ENCODE assay signal across 8 cellular contexts in the genomic region with DNA sequence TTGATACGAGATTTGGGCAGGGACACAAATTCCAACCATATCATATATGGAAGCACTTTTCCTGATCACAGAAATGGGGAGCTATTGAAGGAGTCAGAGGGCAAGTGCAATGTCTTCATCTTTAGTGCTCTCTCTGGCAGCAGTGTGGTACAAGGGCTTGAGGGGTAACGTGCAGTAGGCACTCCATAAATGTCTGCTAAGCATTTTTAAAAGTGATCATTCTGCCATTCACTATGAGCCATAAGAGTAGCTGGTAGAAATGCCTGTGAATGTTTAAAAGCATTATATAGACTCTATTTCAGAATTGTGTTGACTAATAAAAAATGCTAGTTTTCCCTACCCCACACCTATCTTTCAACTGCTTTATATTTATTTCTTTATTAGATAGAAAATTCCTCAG.
"Had no signal": no experiment of that assay in that cellular context is flagged by ENCODE, and none has a peak within 500 bp of the region (broad histone marks: within the 10 kb centered on the region; RNA-seq: fewer than 3 reads in every experiment).

No MANE protein-coding gene starts in this region.

- H3K4me3 ChIP-seq: GM23338 had no signal

- H3K27ac ChIP-seq: KMS-11 had no signal

- H2AFZ ChIP-seq: GM23338 had no signal

- H3K4me2 ChIP-seq: GM23338, KMS-11 had no signal

- ATAC-seq: GM23338 had no signal

- FAIRE-seq: H1, H54, HTR-8/SVneo had no signal

- DNase-seq: H9, HCEC 1CT, KBM-7 had no signal

- H3K27ac Mint-ChIP-seq: GM23338 had no signal

- H3K9ac ChIP-seq: KMS-11 had no signal

- H3K4me3 Mint-ChIP-seq: GM23338, H9 had no signal
